ENCODE assay signal across 1 cellular context in the genomic region with DNA sequence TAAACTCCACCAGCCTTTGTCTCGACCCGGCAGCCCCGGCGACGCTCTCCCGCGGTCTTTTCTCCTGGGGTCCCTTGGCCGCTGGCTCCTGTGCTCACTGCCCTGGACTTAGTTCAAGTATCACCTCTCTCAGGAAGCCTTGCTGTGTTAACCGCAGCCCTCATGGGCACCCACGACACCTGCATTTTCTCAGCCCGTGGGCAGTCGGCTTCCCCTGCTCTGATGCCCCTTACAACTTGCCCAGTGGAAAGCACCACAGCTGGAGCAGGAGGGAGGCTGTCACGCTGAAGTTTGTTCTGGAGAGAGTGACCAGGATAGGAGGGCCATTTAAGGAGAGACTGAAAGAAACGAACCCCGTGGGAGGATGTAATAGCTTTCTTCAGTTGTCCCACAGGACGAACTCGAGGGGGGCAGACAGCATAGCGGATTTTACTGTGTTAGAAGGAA.
A peak's percentile ranks its signal among the peaks of the same experiment; 100 is the strongest.
TF ChIP-seq lines count a peak whose summit lies in the region.

No MANE protein-coding gene starts in this region.

TF ChIP-seq in HepG2, 621 proteins besides CTCF, POLR2A, EP300 and RAD21 (continued from another document and continues in another):
- TF ChIP-seq, protein P1, sequence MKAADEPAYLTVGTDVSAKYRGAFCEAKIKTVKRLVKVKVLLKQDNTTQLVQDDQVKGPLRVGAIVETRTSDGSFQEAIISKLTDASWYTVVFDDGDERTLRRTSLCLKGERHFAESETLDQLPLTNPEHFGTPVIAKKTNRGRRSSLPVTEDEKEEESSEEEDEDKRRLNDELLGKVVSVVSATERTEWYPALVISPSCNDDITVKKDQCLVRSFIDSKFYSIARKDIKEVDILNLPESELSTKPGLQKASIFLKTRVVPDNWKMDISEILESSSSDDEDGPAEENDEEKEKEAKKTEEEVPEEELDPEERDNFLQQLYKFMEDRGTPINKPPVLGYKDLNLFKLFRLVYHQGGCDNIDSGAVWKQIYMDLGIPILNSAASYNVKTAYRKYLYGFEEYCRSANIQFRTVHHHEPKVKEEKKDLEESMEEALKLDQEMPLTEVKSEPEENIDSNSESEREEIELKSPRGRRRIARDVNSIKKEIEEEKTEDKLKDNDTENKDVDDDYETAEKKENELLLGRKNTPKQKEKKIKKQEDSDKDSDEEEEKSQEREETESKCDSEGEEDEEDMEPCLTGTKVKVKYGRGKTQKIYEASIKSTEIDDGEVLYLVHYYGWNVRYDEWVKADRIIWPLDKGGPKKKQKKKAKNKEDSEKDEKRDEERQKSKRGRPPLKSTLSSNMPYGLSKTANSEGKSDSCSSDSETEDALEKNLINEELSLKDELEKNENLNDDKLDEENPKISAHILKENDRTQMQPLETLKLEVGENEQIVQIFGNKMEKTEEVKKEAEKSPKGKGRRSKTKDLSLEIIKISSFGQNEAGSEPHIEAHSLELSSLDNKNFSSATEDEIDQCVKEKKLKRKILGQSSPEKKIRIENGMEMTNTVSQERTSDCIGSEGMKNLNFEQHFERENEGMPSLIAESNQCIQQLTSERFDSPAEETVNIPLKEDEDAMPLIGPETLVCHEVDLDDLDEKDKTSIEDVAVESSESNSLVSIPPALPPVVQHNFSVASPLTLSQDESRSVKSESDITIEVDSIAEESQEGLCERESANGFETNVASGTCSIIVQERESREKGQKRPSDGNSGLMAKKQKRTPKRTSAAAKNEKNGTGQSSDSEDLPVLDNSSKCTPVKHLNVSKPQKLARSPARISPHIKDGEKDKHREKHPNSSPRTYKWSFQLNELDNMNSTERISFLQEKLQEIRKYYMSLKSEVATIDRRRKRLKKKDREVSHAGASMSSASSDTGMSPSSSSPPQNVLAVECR (CRISPR knock-in tag; IDR thresholded peaks at IDR 0.05; ENCODE audit: borderline replicate concordance): peak; percentile 36
- no peak for TF ChIP-seq ZNF589 (CRISPR knock-in tag; conservative IDR thresholded peaks at IDR 0.05)
- TF ChIP-seq, protein P2, sequence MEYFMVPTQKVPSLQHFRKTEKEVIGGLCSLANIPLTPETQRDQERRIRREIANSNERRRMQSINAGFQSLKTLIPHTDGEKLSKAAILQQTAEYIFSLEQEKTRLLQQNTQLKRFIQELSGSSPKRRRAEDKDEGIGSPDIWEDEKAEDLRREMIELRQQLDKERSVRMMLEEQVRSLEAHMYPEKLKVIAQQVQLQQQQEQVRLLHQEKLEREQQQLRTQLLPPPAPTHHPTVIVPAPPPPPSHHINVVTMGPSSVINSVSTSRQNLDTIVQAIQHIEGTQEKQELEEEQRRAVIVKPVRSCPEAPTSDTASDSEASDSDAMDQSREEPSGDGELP (IDR thresholded peaks at IDR 0.05; ENCODE audit: borderline replicate concordance, low read depth): peak; percentile 5; the same call in 1 of the 2 replicates
- TF ChIP-seq TBX2 (CRISPR knock-in tag; IDR thresholded peaks at IDR 0.05; ENCODE audit: borderline replicate concordance): no peak
- TF ChIP-seq NFKBIZ (CRISPR knock-in tag; IDR thresholded peaks at IDR 0.05): no peak
- 0 out of 2 replicates have a peak, but pooled peaks have one; percentile 22 for TF ChIP-seq IRX3 (CRISPR knock-in tag; IDR thresholded peaks at IDR 0.05; ENCODE audit: borderline replicate concordance, low read depth)
- TF ChIP-seq, protein P3, sequence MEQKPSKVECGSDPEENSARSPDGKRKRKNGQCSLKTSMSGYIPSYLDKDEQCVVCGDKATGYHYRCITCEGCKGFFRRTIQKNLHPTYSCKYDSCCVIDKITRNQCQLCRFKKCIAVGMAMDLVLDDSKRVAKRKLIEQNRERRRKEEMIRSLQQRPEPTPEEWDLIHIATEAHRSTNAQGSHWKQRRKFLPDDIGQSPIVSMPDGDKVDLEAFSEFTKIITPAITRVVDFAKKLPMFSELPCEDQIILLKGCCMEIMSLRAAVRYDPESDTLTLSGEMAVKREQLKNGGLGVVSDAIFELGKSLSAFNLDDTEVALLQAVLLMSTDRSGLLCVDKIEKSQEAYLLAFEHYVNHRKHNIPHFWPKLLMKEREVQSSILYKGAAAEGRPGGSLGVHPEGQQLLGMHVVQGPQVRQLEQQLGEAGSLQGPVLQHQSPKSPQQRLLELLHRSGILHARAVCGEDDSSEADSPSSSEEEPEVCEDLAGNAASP (CRISPR knock-in tag; IDR thresholded peaks at IDR 0.05; ENCODE audit: borderline replicate concordance): no peak
- TF ChIP-seq ARHGAP35 (CRISPR knock-in tag; IDR thresholded peaks at IDR 0.05; ENCODE audit: borderline replicate concordance): no peak
- TF ChIP-seq ATF7 (IDR thresholded peaks at IDR 0.05): no peak
- TF ChIP-seq ATF7 (CRISPR knock-in tag; IDR thresholded peaks at IDR 0.05): peak; percentile 33; the same call in 1 of the 2 replicates
- TF ChIP-seq BHLHE40 (IDR thresholded peaks at IDR 0.05; ENCODE audit: low read length): no peak
- 0 out of 2 replicates have a peak, but pooled peaks have one; percentile 8 for TF ChIP-seq NFATC3 (CRISPR knock-in tag; IDR thresholded peaks at IDR 0.05)
- no peak; the same call in 1 of the 2 replicates for TF ChIP-seq KMT2A (CRISPR knock-in tag; IDR thresholded peaks at IDR 0.05)
- TF ChIP-seq POLR2AphosphoS5 (IDR thresholded peaks at IDR 0.05; ENCODE audit: low read depth, low read length): no peak
- 0 out of 2 replicates have a peak, but pooled peaks have one; percentile 10 for TF ChIP-seq ZNF747 (CRISPR knock-in tag; IDR thresholded peaks at IDR 0.05; ENCODE audit: borderline replicate concordance)
- TF ChIP-seq PHF21A (CRISPR knock-in tag; IDR thresholded peaks at IDR 0.05): peak; percentile 86; the same call in 1 of the 2 replicates
- TF ChIP-seq, protein P4, sequence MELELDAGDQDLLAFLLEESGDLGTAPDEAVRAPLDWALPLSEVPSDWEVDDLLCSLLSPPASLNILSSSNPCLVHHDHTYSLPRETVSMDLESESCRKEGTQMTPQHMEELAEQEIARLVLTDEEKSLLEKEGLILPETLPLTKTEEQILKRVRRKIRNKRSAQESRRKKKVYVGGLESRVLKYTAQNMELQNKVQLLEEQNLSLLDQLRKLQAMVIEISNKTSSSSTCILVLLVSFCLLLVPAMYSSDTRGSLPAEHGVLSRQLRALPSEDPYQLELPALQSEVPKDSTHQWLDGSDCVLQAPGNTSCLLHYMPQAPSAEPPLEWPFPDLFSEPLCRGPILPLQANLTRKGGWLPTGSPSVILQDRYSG (CRISPR knock-in tag; IDR thresholded peaks at IDR 0.05): no peak
- 0 out of 2 replicates have a peak, but pooled peaks have one; percentile 31 for TF ChIP-seq DR1 (CRISPR knock-in tag; IDR thresholded peaks at IDR 0.05)
- peak; percentile 62 for TF ChIP-seq KDM5A (IDR thresholded peaks at IDR 0.05; ENCODE audit: borderline replicate concordance, low read length)
- no peak for TF ChIP-seq HMGA1 (CRISPR knock-in tag; conservative IDR thresholded peaks at IDR 0.05)
- TF ChIP-seq ARNTL (CRISPR knock-in tag; IDR thresholded peaks at IDR 0.05): peak; percentile 78
- TF ChIP-seq MED1 (CRISPR knock-in tag; IDR thresholded peaks at IDR 0.05): no peak; the same call in 1 of the 2 replicates
- TF ChIP-seq, protein P5, sequence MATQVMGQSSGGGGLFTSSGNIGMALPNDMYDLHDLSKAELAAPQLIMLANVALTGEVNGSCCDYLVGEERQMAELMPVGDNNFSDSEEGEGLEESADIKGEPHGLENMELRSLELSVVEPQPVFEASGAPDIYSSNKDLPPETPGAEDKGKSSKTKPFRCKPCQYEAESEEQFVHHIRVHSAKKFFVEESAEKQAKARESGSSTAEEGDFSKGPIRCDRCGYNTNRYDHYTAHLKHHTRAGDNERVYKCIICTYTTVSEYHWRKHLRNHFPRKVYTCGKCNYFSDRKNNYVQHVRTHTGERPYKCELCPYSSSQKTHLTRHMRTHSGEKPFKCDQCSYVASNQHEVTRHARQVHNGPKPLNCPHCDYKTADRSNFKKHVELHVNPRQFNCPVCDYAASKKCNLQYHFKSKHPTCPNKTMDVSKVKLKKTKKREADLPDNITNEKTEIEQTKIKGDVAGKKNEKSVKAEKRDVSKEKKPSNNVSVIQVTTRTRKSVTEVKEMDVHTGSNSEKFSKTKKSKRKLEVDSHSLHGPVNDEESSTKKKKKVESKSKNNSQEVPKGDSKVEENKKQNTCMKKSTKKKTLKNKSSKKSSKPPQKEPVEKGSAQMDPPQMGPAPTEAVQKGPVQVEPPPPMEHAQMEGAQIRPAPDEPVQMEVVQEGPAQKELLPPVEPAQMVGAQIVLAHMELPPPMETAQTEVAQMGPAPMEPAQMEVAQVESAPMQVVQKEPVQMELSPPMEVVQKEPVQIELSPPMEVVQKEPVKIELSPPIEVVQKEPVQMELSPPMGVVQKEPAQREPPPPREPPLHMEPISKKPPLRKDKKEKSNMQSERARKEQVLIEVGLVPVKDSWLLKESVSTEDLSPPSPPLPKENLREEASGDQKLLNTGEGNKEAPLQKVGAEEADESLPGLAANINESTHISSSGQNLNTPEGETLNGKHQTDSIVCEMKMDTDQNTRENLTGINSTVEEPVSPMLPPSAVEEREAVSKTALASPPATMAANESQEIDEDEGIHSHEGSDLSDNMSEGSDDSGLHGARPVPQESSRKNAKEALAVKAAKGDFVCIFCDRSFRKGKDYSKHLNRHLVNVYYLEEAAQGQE (IDR thresholded peaks at IDR 0.05; ENCODE audit: borderline replicate concordance in 1 of 2, low read depth in 1 of 2, low read length in 2 of 2): no peak
- TF ChIP-seq, protein P6, sequence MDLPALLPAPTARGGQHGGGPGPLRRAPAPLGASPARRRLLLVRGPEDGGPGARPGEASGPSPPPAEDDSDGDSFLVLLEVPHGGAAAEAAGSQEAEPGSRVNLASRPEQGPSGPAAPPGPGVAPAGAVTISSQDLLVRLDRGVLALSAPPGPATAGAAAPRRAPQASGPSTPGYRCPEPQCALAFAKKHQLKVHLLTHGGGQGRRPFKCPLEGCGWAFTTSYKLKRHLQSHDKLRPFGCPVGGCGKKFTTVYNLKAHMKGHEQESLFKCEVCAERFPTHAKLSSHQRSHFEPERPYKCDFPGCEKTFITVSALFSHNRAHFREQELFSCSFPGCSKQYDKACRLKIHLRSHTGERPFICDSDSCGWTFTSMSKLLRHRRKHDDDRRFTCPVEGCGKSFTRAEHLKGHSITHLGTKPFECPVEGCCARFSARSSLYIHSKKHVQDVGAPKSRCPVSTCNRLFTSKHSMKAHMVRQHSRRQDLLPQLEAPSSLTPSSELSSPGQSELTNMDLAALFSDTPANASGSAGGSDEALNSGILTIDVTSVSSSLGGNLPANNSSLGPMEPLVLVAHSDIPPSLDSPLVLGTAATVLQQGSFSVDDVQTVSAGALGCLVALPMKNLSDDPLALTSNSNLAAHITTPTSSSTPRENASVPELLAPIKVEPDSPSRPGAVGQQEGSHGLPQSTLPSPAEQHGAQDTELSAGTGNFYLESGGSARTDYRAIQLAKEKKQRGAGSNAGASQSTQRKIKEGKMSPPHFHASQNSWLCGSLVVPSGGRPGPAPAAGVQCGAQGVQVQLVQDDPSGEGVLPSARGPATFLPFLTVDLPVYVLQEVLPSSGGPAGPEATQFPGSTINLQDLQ (CRISPR knock-in tag; IDR thresholded peaks at IDR 0.05): peak; percentile 93
- TF ChIP-seq WIZ (CRISPR knock-in tag; IDR thresholded peaks at IDR 0.05): no peak
- no peak for TF ChIP-seq FOXP1 (IDR thresholded peaks at IDR 0.05)
- TF ChIP-seq FOXP1 (CRISPR knock-in tag; IDR thresholded peaks at IDR 0.05): no peak
- 0 out of 2 replicates have a peak, but pooled peaks have one; percentile 39 for TF ChIP-seq ZNF547 (CRISPR knock-in tag; IDR thresholded peaks at IDR 0.05)
- no peak for TF ChIP-seq NCOR1 (IDR thresholded peaks at IDR 0.05; ENCODE audit: borderline replicate concordance, low read length)
- TF ChIP-seq, protein P7, sequence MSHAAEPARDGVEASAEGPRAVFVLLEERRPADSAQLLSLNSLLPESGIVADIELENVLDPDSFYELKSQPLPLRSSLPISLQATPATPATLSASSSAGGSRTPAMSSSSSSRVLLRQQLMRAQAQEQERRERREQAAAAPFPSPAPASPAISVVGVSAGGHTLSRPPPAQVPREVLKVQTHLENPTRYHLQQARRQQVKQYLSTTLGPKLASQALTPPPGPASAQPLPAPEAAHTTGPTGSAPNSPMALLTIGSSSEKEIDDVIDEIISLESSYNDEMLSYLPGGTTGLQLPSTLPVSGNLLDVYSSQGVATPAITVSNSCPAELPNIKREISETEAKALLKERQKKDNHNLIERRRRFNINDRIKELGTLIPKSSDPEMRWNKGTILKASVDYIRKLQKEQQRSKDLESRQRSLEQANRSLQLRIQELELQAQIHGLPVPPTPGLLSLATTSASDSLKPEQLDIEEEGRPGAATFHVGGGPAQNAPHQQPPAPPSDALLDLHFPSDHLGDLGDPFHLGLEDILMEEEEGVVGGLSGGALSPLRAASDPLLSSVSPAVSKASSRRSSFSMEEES (CRISPR knock-in tag; IDR thresholded peaks at IDR 0.05): no peak
- peak; percentile 35; the same call in 1 of the 2 replicates for TF ChIP-seq ZNF605 (CRISPR knock-in tag; IDR thresholded peaks at IDR 0.05)
- TF ChIP-seq, protein P8, sequence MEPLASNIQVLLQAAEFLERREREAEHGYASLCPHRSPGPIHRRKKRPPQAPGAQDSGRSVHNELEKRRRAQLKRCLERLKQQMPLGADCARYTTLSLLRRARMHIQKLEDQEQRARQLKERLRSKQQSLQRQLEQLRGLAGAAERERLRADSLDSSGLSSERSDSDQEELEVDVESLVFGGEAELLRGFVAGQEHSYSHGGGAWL (CRISPR knock-in tag; IDR thresholded peaks at IDR 0.05): peak; percentile 11; the same call in 1 of the 2 replicates
